Comparison of ENCODE assay signal across 14 cellular contexts in the genomic region with DNA sequence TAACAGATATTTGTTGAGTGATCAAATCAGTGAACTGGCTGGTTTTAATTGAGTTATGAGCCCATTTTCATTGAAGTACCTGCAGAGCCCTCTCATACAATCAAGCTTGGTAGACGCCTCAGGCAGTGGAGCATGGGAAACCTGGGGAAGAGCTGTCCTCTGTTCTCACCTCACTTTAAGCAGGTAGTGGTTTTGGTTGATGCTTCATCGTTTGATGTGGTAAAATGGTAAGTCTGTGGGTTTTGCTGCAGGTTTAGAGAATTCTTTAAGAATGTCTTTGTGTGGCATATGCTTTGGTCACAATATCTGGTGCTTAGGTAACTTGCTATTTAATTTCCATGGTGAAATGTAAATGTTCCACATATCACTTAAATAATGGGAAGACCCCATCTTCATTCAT. TPM values are rescaled to one million over a fixed set of nuclear protein-coding genes. Genes with fewer than 3 reads are reported as not detected.
DNase-seq lines count a peak whose midpoint lies in the region; ATAC-seq and TF ChIP-seq lines count a peak whose summit lies in the region.
"Had no signal": no experiment of that assay in that cellular context is flagged by ENCODE, and none has a peak within 500 bp of the region (broad histone marks: within the 10 kb centered on the region; RNA-seq: fewer than 3 reads in every experiment).

No MANE protein-coding gene starts in this region.

- peaks cover 6% of the 10 kb centered on the region; the same call in 1 of the 2 replicates for H4K20me1 ChIP-seq in GM23248 (ENCODE audit: insufficient read depth)

- in situ Hi-C loops in GM23248 (cut with MboI): no loop called here

- no peaks in the 10 kb centered on the region for H3K9me3 Mint-ChIP-seq in activated naive CD4-positive, alpha-beta T cell treated with anti-CD3 and anti-CD28 coated beads for 36 hours
- H3K9me3 Mint-ChIP-seq in activated CD8-positive, alpha-beta T cell treated with anti-CD3 and anti-CD28 coated beads, Interleukin-2, amount 10 ng/mL, durations not matched to agents 7 days and 5 days (ENCODE audit: insufficient read depth): no peaks in the 10 kb centered on the region
- H3K9me3 Mint-ChIP-seq in naive thymus-derived CD4-positive, alpha-beta T cell: peaks cover 0 to 4% (median 0%) of the 10 kb centered on the region in 11 donors

- peak; percentile 48 for DNase-seq in activated naive CD4-positive, alpha-beta T cell treated with anti-CD3 and anti-CD28 coated beads for 36 hours
- no peak for DNase-seq in activated naive CD4-positive, alpha-beta T cell treated with Interleukin-2 at 50 U/mL for 16 hours
- no peak for DNase-seq in GM23248
- DNase-seq in activated CD8-positive, alpha-beta T cell treated with anti-CD3 and anti-CD28 coated beads, Interleukin-2, amount 10 ng/mL, durations not matched to agents 7 days and 5 days: peak; percentile 63
- DNase-seq in naive thymus-derived CD4-positive, alpha-beta T cell: peak in 7 of 9 donors; percentile 54 to 76 (median 68)
- DNase-seq in SHP77 treated with DMSO at 0.1 percent for 48 hours (lab: John Stamatoyannopoulos, UW): no peak
- no peak for DNase-seq in cerebellum (ENCODE audit: low spot score)
- DNase-seq in thyroid gland: no peak
- DNase-seq: amygdala; DMS79 treated with DMSO at 0.1 percent for 48 hours; midbrain; NCI-H2107; NK-92 treated with Interleukin-12 subunit alpha and Interleukin-12 subunit beta, amount 100 ng/mL, for 24 hours; SW 1271 had no signal

- peaks cover 20% of the 10 kb centered on the region; the same call in 1 of the 2 replicates for H3K36me3 ChIP-seq in GM23248 (ENCODE audit: low read depth)
- H3K36me3 ChIP-seq in naive thymus-derived CD4-positive, alpha-beta T cell (ENCODE audit: control insufficient read depth in 2 of 3, insufficient read depth in 3 of 3, low read length in 3 of 3): no peaks in the 10 kb centered on the region
- no peaks in the 10 kb centered on the region for H3K36me3 ChIP-seq in thyroid gland

- no peak overlapping the region for H3K4me2 ChIP-seq in GM23248 (ENCODE audit: unreplicated experiment)

- H3K27me3 Mint-ChIP-seq in activated naive CD4-positive, alpha-beta T cell treated with anti-CD3 and anti-CD28 coated beads for 36 hours (ENCODE audit: low read depth): peaks cover 56% of the 10 kb centered on the region
- H3K27me3 Mint-ChIP-seq in activated CD8-positive, alpha-beta T cell treated with anti-CD3 and anti-CD28 coated beads, Interleukin-2, amount 10 ng/mL, durations not matched to agents 7 days and 5 days (ENCODE audit: low read depth): peaks cover 56% of the 10 kb centered on the region
- H3K27me3 Mint-ChIP-seq in naive thymus-derived CD4-positive, alpha-beta T cell: peaks cover 54 to 77% (median 68%) of the 10 kb centered on the region in 5 donors

- no peak overlapping the region for H2AFZ ChIP-seq in GM23248

- CTCF ChIA-PET in activated naive CD4-positive, alpha-beta T cell treated with anti-CD3 and anti-CD28 coated beads for 36 hours (lab: Charles Lee): no interaction called here
- CTCF ChIA-PET in activated CD8-positive, alpha-beta T cell treated with anti-CD3 and anti-CD28 coated beads, Interleukin-2, amount 10 ng/mL, durations not matched to agents 7 days and 5 days (lab: Charles Lee): no interaction called here
- CTCF ChIA-PET in naive thymus-derived CD4-positive, alpha-beta T cell (lab: Charles Lee): interaction anchor here (0.6 kb wide), 1 partner anchor 1486 kb away, joined by 3 read pairs; no protein-coding TSS in a partner anchor

- no peaks in the 10 kb centered on the region for H3K9me2 ChIP-seq in GM23248 (ENCODE audit: insufficient read depth)

- H3K4me3 Mint-ChIP-seq in activated naive CD4-positive, alpha-beta T cell treated with anti-CD3 and anti-CD28 coated beads for 36 hours: no peak overlapping the region
- H3K4me3 Mint-ChIP-seq in activated CD8-positive, alpha-beta T cell treated with anti-CD3 and anti-CD28 coated beads, Interleukin-2, amount 10 ng/mL, durations not matched to agents 7 days and 5 days: peak overlapping the region; percentile 34
- H3K4me3 Mint-ChIP-seq in naive thymus-derived CD4-positive, alpha-beta T cell: peak overlapping the region in 7 of 10 donors; percentile 7 to 75 (median 45)

- H3K4me1 Mint-ChIP-seq in activated naive CD4-positive, alpha-beta T cell treated with anti-CD3 and anti-CD28 coated beads for 36 hours (ENCODE audit: low read depth): peaks cover 14% of the 10 kb centered on the region
- H3K4me1 Mint-ChIP-seq in activated CD8-positive, alpha-beta T cell treated with anti-CD3 and anti-CD28 coated beads, Interleukin-2, amount 10 ng/mL, durations not matched to agents 7 days and 5 days (ENCODE audit: low read depth): peaks cover 11% of the 10 kb centered on the region
- H3K4me1 Mint-ChIP-seq in naive thymus-derived CD4-positive, alpha-beta T cell: peaks cover 9 to 20% (median 12%) of the 10 kb centered on the region in 7 donors

- no peaks in the 10 kb centered on the region for H3K9me3 ChIP-seq in GM23248 (ENCODE audit: low read depth)
- H3K9me3 ChIP-seq in naive thymus-derived CD4-positive, alpha-beta T cell (ENCODE audit: control insufficient read depth in 2 of 3, low read length in 3 of 3): no peaks in the 10 kb centered on the region
- no peaks in the 10 kb centered on the region for H3K9me3 ChIP-seq in thyroid gland

- H3K79me2 ChIP-seq in GM23248 (ENCODE audit: insufficient read depth): peaks cover 100% of the 10 kb centered on the region

- H3K27me3 ChIP-seq in GM23248 (replicated peaks; ENCODE audit: insufficient read depth): no peaks in the 10 kb centered on the region
- peaks cover 0 to 32% of the 10 kb centered on the region in 2 donors for H3K27me3 ChIP-seq in naive thymus-derived CD4-positive, alpha-beta T cell (ENCODE audit: control insufficient read depth in 2 of 2, insufficient read depth in 2 of 2, low read length in 2 of 2)
- no peaks in the 10 kb centered on the region for H3K27me3 ChIP-seq in thyroid gland

- H3K27ac ChIP-seq in GM23248: peak overlapping the region; percentile 82; the same call in 1 of the 2 replicates
- no peak overlapping the region for H3K27ac ChIP-seq in naive thymus-derived CD4-positive, alpha-beta T cell (ENCODE audit: low read depth, low read length)
- no peak overlapping the region for H3K27ac ChIP-seq in thyroid gland

- H3F3A ChIP-seq in GM23248 (ENCODE audit: insufficient read depth): peaks cover 77% of the 10 kb centered on the region

- H3K4me1 ChIP-seq in GM23248 (ENCODE audit: insufficient read depth) (peaks cover 50% of the 10 kb centered on the region), thyroid gland (peaks cover 15 to 35% of the 10 kb centered on the region in 2 donors)
- H3K4me1 ChIP-seq in naive thymus-derived CD4-positive, alpha-beta T cell (ENCODE audit: control insufficient read depth in 2 of 2, insufficient read depth in 2 of 2, low read length in 2 of 2): peaks cover 0 to 19% of the 10 kb centered on the region in 2 donors

- POLR2A ChIA-PET in activated CD8-positive, alpha-beta T cell treated with anti-CD3 and anti-CD28 coated beads, Interleukin-2, amount 10 ng/mL, durations not matched to agents 7 days and 5 days (lab: Charles Lee): no interaction called here
- POLR2A ChIA-PET in naive thymus-derived CD4-positive, alpha-beta T cell (lab: Charles Lee): no interaction called here

- no peak overlapping the region for H3K9ac ChIP-seq in GM23248

- TF ChIP-seq POLR2A in thyroid gland (IDR thresholded peaks at IDR 0.05): no peak

- no peak overlapping the region for H3K4me3 ChIP-seq in GM23248
- H3K4me3 ChIP-seq in naive thymus-derived CD4-positive, alpha-beta T cell (ENCODE audit: low read length): no peak overlapping the region
- H3K4me3 ChIP-seq in thyroid gland (replicated peaks in 1 of 3): no peak overlapping the region

- WGBS in GM23248 (ENCODE audit: low coverage in 1 of 2, low lambda C conversion rate in 2 of 2, missing lambda C conversion rate in 2 of 2), 2 experiments: 90 to 96% methylated on average over 2 of the region's 2 CpGs
- WGBS in thyroid gland, 2 donors: 87 to 93% methylated on average over 2 of the region's 2 CpGs

- intact Hi-C loops in activated naive CD4-positive, alpha-beta T cell treated with anti-CD3 and anti-CD28 coated beads for 36 hours (cut with micrococcal nuclease): no loop called here
- intact Hi-C loops in naive thymus-derived CD4-positive, alpha-beta T cell (cut with micrococcal nuclease): loop anchor here in 1 of 2 donors (1.0 kb wide), 1 partner anchor 9 kb away; no protein-coding TSS in a partner anchor
- intact Hi-C loops in thyroid gland (cut with DNase I): no loop called here

- ATAC-seq in activated CD8-positive, alpha-beta T cell treated with anti-CD3 and anti-CD28 coated beads, Interleukin-2, amount 10 ng/mL, durations not matched to agents 7 days and 5 days: peak; percentile 79
- peak; percentile 72 for ATAC-seq in naive thymus-derived CD4-positive, alpha-beta T cell

- H3K36me3 Mint-ChIP-seq in activated naive CD4-positive, alpha-beta T cell treated with anti-CD3 and anti-CD28 coated beads for 36 hours (ENCODE audit: low read depth): no peaks in the 10 kb centered on the region
- no peaks in the 10 kb centered on the region for H3K36me3 Mint-ChIP-seq in activated CD8-positive, alpha-beta T cell treated with anti-CD3 and anti-CD28 coated beads, Interleukin-2, amount 10 ng/mL, durations not matched to agents 7 days and 5 days (ENCODE audit: low read depth)
- peaks cover 0 to 12% (median 0%) of the 10 kb centered on the region in 5 donors for H3K36me3 Mint-ChIP-seq in naive thymus-derived CD4-positive, alpha-beta T cell

- H3K27ac Mint-ChIP-seq in activated naive CD4-positive, alpha-beta T cell treated with anti-CD3 and anti-CD28 coated beads for 36 hours: no peak overlapping the region
- H3K27ac Mint-ChIP-seq in activated CD8-positive, alpha-beta T cell treated with anti-CD3 and anti-CD28 coated beads, Interleukin-2, amount 10 ng/mL, durations not matched to agents 7 days and 5 days: peak overlapping the region; percentile 34
- H3K27ac Mint-ChIP-seq in naive thymus-derived CD4-positive, alpha-beta T cell: peak overlapping the region in 8 of 9 donors; percentile 5 to 91 (median 72)

- TF ChIP-seq CTCF in thyroid gland (IDR thresholded peaks at IDR 0.05): no peak

RNA-seq across cellular contexts. Expression of gene LAMC1, which starts 10.0 kb away (rescaled TPM):
- total RNA-seq in activated naive CD4-positive, alpha-beta T cell treated with anti-CD3 and anti-CD28 coated beads for 36 hours: under 1 TPM in 1 of 2 experiments, not detected in 1; 0.10 TPM
- total RNA-seq in GM23248 (2014; rRNA removed; shearing (Covaris generic)): 686 and 727 TPM in 2 replicates
- 176 and 185 TPM in 2 replicates for polyA plus RNA-seq in GM23248 (2016; fragmentation: Nextera tagmentation; extraction: Ambion mirVana)
- total RNA-seq in activated CD8-positive, alpha-beta T cell treated with anti-CD3 and anti-CD28 coated beads, Interleukin-2, amount 10 ng/mL, durations not matched to agents 7 days and 5 days: not detected
- 1 to 10 TPM in 1 of 5 experiments, under 1 TPM in 4; 0.02 to 1.3 (median 0.24) TPM for total RNA-seq in naive thymus-derived CD4-positive, alpha-beta T cell
- polyA plus RNA-seq in naive thymus-derived CD4-positive, alpha-beta T cell: not detected
- total RNA-seq in cerebellum: 46.6 TPM
- total RNA-seq in thyroid gland: 100 to 1,000 TPM; 150 to 213 (median 174) TPM

Comparison
In these comparisons a context has a peak if more than half of its experiments do, and no peak if none do; other contexts are left out.
1. DNase-seq: peak in activated naive CD4-positive, alpha-beta T cell treated with anti-CD3 and anti-CD28 coated beads for 36 hours (single experiment), activated CD8-positive, alpha-beta T cell treated with anti-CD3 and anti-CD28 coated beads, Interleukin-2, amount 10 ng/mL, durations not matched to agents 7 days and 5 days (single experiment) and naive thymus-derived CD4-positive, alpha-beta T cell (7 of 9); none in activated naive CD4-positive, alpha-beta T cell treated with Interleukin-2 at 50 U/mL for 16 hours (single experiment), GM23248 (single experiment), SHP77 treated with DMSO at 0.1 percent for 48 hours (single experiment), cerebellum (single experiment) and thyroid gland (0 of 2).
2. RNA of gene LAMC1, which starts 10.0 kb away (total RNA-seq): 686 to 727 TPM in GM23248, 150 to 213 TPM in thyroid gland and 46.6 TPM in cerebellum (single experiment); 0.02 to 1.3 TPM in naive thymus-derived CD4-positive, alpha-beta T cell, 0.10 TPM in activated naive CD4-positive, alpha-beta T cell treated with anti-CD3 and anti-CD28 coated beads for 36 hours and not detected in activated CD8-positive, alpha-beta T cell treated with anti-CD3 and anti-CD28 coated beads, Interleukin-2, amount 10 ng/mL, durations not matched to agents 7 days and 5 days; every median in the first group is over 10 times any median in the second.